Comparison of ENCODE assay signal across 8 cellular contexts in genomic region chr3:20060924-20061323, GRCh38. TPM values are rescaled to one million over a fixed set of nuclear protein-coding genes. Genes with fewer than 3 reads are reported as not detected.
A peak's percentile ranks its signal among the peaks of the same experiment; 100 is the strongest.
DNase-seq lines count a peak whose midpoint lies in the region; ATAC-seq and TF ChIP-seq lines count a peak whose summit lies in the region.

No MANE protein-coding gene starts in this region.

- no peak overlapping the region for H2BK120ac ChIP-seq in trophoblast cell (ENCODE audit: insufficient read depth, low read length, poor library complexity)

- H4K12ac ChIP-seq in trophoblast cell (ENCODE audit: low read depth, low read length) = no peak overlapping the region

- no peak overlapping the region for H3K18ac ChIP-seq in trophoblast cell (ENCODE audit: low read length)

- intact Hi-C loops in mammary epithelial cell (cut with micrococcal nuclease) = no loop called here
- intact Hi-C loops in head of caudate nucleus (cut with DNase I) = no loop called here

- H3K36me3 ChIP-seq in mammary epithelial cell (ENCODE audit: insufficient read depth, low read length) (no peaks in the 10 kb centered on the region), trophoblast cell (ENCODE audit: control insufficient read depth in 1 of 2, insufficient read depth in 2 of 2, low read length in 2 of 2) (no peaks in the 10 kb centered on the region)

- H3K9ac ChIP-seq in mammary epithelial cell (ENCODE audit: insufficient read depth, low read length) = no peak overlapping the region
- no peak overlapping the region for H3K9ac ChIP-seq in trophoblast cell (ENCODE audit: low read length)

- ATAC-seq in HG03575 (IDR thresholded peaks at IDR 0.05; ENCODE audit: extremely low read depth, insufficient number of reproducible peaks, low FRiP score, unreplicated experiment) = peak; percentile 53

- H3K14ac ChIP-seq in trophoblast cell (ENCODE audit: low read length) = no peak overlapping the region

- no peaks in the 10 kb centered on the region for H3K27me3 ChIP-seq in mammary epithelial cell (ENCODE audit: insufficient read depth, low read length)
- H3K27me3 ChIP-seq in trophoblast cell (ENCODE audit: insufficient read depth, low read length) = no peaks in the 10 kb centered on the region

- no peak for TF ChIP-seq CTCF in mammary epithelial cell (conservative IDR thresholded peaks at IDR 0.05 in 1 of 2, IDR thresholded peaks at IDR 0.05 in 1 of 2; ENCODE audit: extremely low read depth in 1 of 2, insufficient read depth in 1 of 2, low read depth in 1 of 2, low read length in 2 of 2)

- H2BK5ac ChIP-seq in trophoblast cell (ENCODE audit: low read depth, low read length, poor library complexity) = no peak overlapping the region

- dilution Hi-C loops in mammary epithelial cell (cut with HindIII; ENCODE audit: low sequenced_read_pairs) = no loop called here

- CTCF ChIA-PET in mammary epithelial cell (lab: Charles Lee; ENCODE audit: low non-redundant PET) = no interaction called here

- H3K23ac ChIP-seq in trophoblast cell (ENCODE audit: low read length) = no peak overlapping the region

- H3K27ac ChIP-seq in mammary epithelial cell (ENCODE audit: insufficient read depth, low read depth, low read length) = peak overlapping the region; percentile 32
- no peak overlapping the region for H3K27ac ChIP-seq in trophoblast cell (ENCODE audit: low read depth, low read length)

- no peak overlapping the region for H4K8ac ChIP-seq in trophoblast cell (ENCODE audit: low read depth, low read length)

- BruUV-seq in mammary epithelial cell (replicated peaks; lab: Mats Ljungman, UMichigan) = no TSS peak

- H3K4ac ChIP-seq in trophoblast cell (ENCODE audit: low read depth, low read length) = no peak overlapping the region

- H4K20me1 ChIP-seq in mammary epithelial cell (ENCODE audit: insufficient read depth, low read length) = no peaks in the 10 kb centered on the region

- 0% methylated on average over 1 of the region's 1 CpG for WGBS in mammary epithelial cell (ENCODE audit: low coverage, missing lambda C conversion rate)
- no CpG with 5 or more reads among the region's 1 CpG for WGBS in trophoblast cell (ENCODE audit: extremely low coverage, insufficient coverage, insufficient read length)

- H3K4me2 ChIP-seq in mammary epithelial cell (ENCODE audit: insufficient read depth, low read depth, low read length) (peak overlapping the region; percentile 79), trophoblast cell (ENCODE audit: low read length) (no peak overlapping the region)

- H3K4me1 ChIP-seq in mammary epithelial cell (ENCODE audit: insufficient read depth, low read length) = peaks cover 53% of the 10 kb centered on the region
- peaks cover 12 to 14% of the 10 kb centered on the region in 2 experiments for H3K4me1 ChIP-seq in trophoblast cell (ENCODE audit: control insufficient read depth in 1 of 2, insufficient read depth in 2 of 2, low read length in 2 of 2)

- peak overlapping the region; percentile 79 for H2AFZ ChIP-seq in mammary epithelial cell (ENCODE audit: low read depth, low read length)
- no peak overlapping the region for H2AFZ ChIP-seq in trophoblast cell (ENCODE audit: insufficient read depth, low read length, poor library complexity)

- peaks cover 9% of the 10 kb centered on the region for H3K79me1 ChIP-seq in trophoblast cell (ENCODE audit: low read length)

- H2AK5ac ChIP-seq in trophoblast cell (ENCODE audit: low read length) = no peak overlapping the region

- H4K91ac ChIP-seq in trophoblast cell (ENCODE audit: low read depth, low read length) = no peak overlapping the region

- H3K9me3 ChIP-seq in mammary epithelial cell (replicated peaks; ENCODE audit: insufficient read depth, low read length) = no peaks in the 10 kb centered on the region
- no peaks in the 10 kb centered on the region for H3K9me3 ChIP-seq in trophoblast cell (ENCODE audit: insufficient read depth, low read depth, low read length)

- H3K4me3 ChIP-seq in mammary epithelial cell (replicated peaks in 1 of 3; ENCODE audit: insufficient read depth in 1 of 3, low read depth in 2 of 3, low read length in 3 of 3) (peak overlapping the region in 2 of 3 experiments; percentile 0 to 31), trophoblast cell (ENCODE audit: low read depth, low read length) (no peak overlapping the region)

- H3K79me2 ChIP-seq in mammary epithelial cell (ENCODE audit: insufficient read depth, low read length) = peaks cover 13% of the 10 kb centered on the region
- H3K79me2 ChIP-seq in trophoblast cell (ENCODE audit: control insufficient read depth, insufficient read depth, low read length, poor library complexity) = no peaks in the 10 kb centered on the region

- in situ Hi-C loops in mammary epithelial cell (cut with MboI; ENCODE audit: low sequenced_read_pairs in 2 of 2) = no loop called here

- H2BK12ac ChIP-seq in trophoblast cell (ENCODE audit: low read length) = no peak overlapping the region

- peak; percentile 27 for DNase-seq in stimulated activated CD4-positive, alpha-beta T cell treated with anti-CD3 and anti-CD28 coated beads, Interleukin-1b, Interleukin-23, amount 100 ng/mL, for 48 hours
- no peak for DNase-seq in stimulated activated CD4-positive, alpha-beta T cell treated with anti-CD3 and anti-CD28 coated beads, Interleukin-12 subunit alpha, Interleukin-12 subunit beta, amount 100 ng/mL, for 4 hours
- peak; percentile 84 for DNase-seq in mammary epithelial cell
- peak; percentile 70 to 94 for DNase-seq in trophoblast cell
- no peak for DNase-seq in medulla oblongata (ENCODE audit: extremely low spot score)
- no peak for DNase-seq in AG08396 (ENCODE audit: low spot score)
- DNase-seq in head of caudate nucleus = no peak

RNA-seq across cellular contexts. Expression of gene KAT2B, which starts 20.7 kb away (rescaled TPM):
- 10 to 100 TPM in 1 of 2 donors, 1 to 10 TPM in 1; 8.6 to 16.2 TPM for total RNA-seq in mammary epithelial cell
- polyA plus RNA-seq in mammary epithelial cell = 3.4 TPM
- polyA minus RNA-seq in mammary epithelial cell = 9.9 TPM
- 16.7 and 17.5 TPM in 2 replicates for polyA plus RNA-seq in trophoblast cell (2013)

RNA-seq across cellular contexts. Expression of gene PP2D1, which starts 48.9 kb away (rescaled TPM):
- total RNA-seq in mammary epithelial cell = not detected
- polyA plus RNA-seq in mammary epithelial cell = not detected
- polyA minus RNA-seq in mammary epithelial cell = not detected
- polyA plus RNA-seq in trophoblast cell (2013) = not detected in 2 replicates

Comparison
In these comparisons a context has a peak if more than half of its experiments do, and no peak if none do; other contexts are left out.
1. DNase-seq: peak in stimulated activated CD4-positive, alpha-beta T cell treated with anti-CD3 and anti-CD28 coated beads, Interleukin-1b, Interleukin-23, amount 100 ng/mL, for 48 hours (single experiment), mammary epithelial cell (single experiment) and trophoblast cell (2 of 2); none in stimulated activated CD4-positive, alpha-beta T cell treated with anti-CD3 and anti-CD28 coated beads, Interleukin-12 subunit alpha, Interleukin-12 subunit beta, amount 100 ng/mL, for 4 hours (single experiment), medulla oblongata (single experiment), AG08396 (single experiment) and head of caudate nucleus (0 of 42).